14 cellular contexts compared by ENCODE assay signal in the genomic region with DNA sequence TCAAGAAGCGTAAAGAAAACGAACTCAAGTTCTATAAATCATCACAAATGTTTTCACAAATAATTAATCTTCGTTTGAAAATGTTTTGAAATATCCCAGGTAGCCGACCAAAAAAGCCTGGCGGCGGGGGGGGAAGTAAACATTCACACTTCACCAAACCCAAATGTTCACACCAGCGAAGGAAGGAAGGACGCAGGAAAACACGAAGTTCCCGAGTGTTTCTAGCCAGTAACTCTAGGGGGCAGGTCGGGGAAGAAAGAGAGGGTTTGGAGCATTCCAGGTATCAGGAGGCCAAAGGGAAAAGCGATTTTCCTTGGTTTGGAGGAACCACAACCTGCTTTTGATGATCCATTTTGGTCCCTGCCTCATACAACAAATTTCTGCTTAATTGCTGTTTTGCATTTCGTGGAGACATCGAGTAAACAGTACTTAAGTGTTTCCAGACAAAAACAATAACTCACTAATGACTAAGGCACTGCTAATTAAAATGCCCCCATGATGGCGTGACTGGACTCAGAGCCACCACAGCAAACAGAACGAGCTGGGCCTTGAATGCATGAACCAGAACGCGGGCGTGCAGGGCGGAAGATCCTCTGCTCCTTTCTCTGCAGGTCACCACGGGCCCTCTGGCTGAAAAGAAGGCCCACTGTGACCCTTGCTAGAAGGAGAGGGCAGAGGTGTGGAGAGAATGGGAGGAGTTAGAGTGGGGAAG. TPM values are rescaled to one million over a fixed set of nuclear protein-coding genes. Genes with fewer than 3 reads are reported as not detected.
DNase-seq lines count a peak whose midpoint lies in the region; ATAC-seq, FAIRE-seq and TF ChIP-seq lines count a peak whose summit lies in the region.
"Had no signal": no experiment of that assay in that cellular context is flagged by ENCODE, and none has a peak within 500 bp of the region (broad histone marks: within the 10 kb centered on the region; RNA-seq: fewer than 3 reads in every experiment).

No MANE protein-coding gene starts in this region.

- DNase-seq in HepG2 (ENCODE audit: low spot score), result no peak
- no peak for DNase-seq in right lobe of liver
- peak; percentile 50 for DNase-seq in astrocyte of the hippocampus (ENCODE audit: low read depth, low spot score)
- DNase-seq in kidney tubule cell (ENCODE audit: low spot score), result peak; percentile 40
- DNase-seq in upper lobe of right lung, result peak; percentile 45
- DNase-seq in stimulated activated effector memory CD8-positive, alpha-beta T cell treated with anti-CD3 and anti-CD28 coated beads, Interleukin-12 subunit alpha, Interleukin-12 subunit beta, amount 100 ng/mL, for 72 hours (ENCODE audit: low spot score in 2 of 2), result no peak
- no peak for DNase-seq in OCI-M2 (lab: John Stamatoyannopoulos, UW; ENCODE audit: unreplicated experiment)
- DNase-seq in stimulated activated naive CD8-positive, alpha-beta T cell treated with anti-CD3 and anti-CD28 coated beads, Interleukin-15, Interleukin-2, amounts not matched to agents 100 U/mL and 50 U/mL, for 24 hours, result no peak
- DNase-seq: activated CD4-positive, alpha-beta T cell treated with anti-CD3 and anti-CD28 coated beads, Interleukin-2, amount 50 U/mL, for 48 hours; activated gamma-delta T cell treated with Interleukin-2 at 50 U/mL for 16 hours; Karpas-422; naive B cell; OCI-M1; spleen had no signal

- intact Hi-C loops in HepG2 (cut with micrococcal nuclease; ENCODE audit: unreplicated experiment) (no loop called here), right lobe of liver (cut with DNase I) (loop anchor here in 1 of 2 donors (10.0 kb wide), 1 partner anchor 187 kb away; no protein-coding TSS in a partner anchor), upper lobe of right lung (cut with DNase I) (no loop called here)

- H3K36me3 Mint-ChIP-seq in stimulated activated effector memory CD8-positive, alpha-beta T cell treated with anti-CD3 and anti-CD28 coated beads, Interleukin-12 subunit alpha, Interleukin-12 subunit beta, amount 100 ng/mL, for 72 hours, result no peaks in the 10 kb centered on the region
- H3K36me3 Mint-ChIP-seq: naive B cell had no signal

- H3K4me1 Mint-ChIP-seq in stimulated activated effector memory CD8-positive, alpha-beta T cell treated with anti-CD3 and anti-CD28 coated beads, Interleukin-12 subunit alpha, Interleukin-12 subunit beta, amount 100 ng/mL, for 72 hours, result no peaks in the 10 kb centered on the region

- peak; percentile 70 for FAIRE-seq in HepG2 (lab: Jason Lieb, UNC)

- H3K27ac ChIP-seq in HepG2 (ENCODE audit: extremely low read length, insufficient read depth, low read length) (no peak overlapping the region), right lobe of liver (no peak overlapping the region), upper lobe of right lung (no peak overlapping the region)
- H3K27ac ChIP-seq: spleen had no signal

- H3K27ac Mint-ChIP-seq in stimulated activated effector memory CD8-positive, alpha-beta T cell treated with anti-CD3 and anti-CD28 coated beads, Interleukin-12 subunit alpha, Interleukin-12 subunit beta, amount 100 ng/mL, for 72 hours, result no peak overlapping the region

- TF ChIP-seq POLR2A in HepG2 (IDR thresholded peaks at IDR 0.05; ENCODE audit: insufficient read depth in 1 of 2, low read depth in 2 of 2, low read length in 2 of 2) (no peak), right lobe of liver (IDR thresholded peaks at IDR 0.05) (no peak)

- POLR2A ChIA-PET in HepG2 (lab: Yijun Ruan, JAX), result no interaction called here

- TF ChIP-seq EP300 in HepG2 (IDR thresholded peaks at IDR 0.05; ENCODE audit: low read depth in 2 of 2, low read length in 2 of 2) (no peak), HepG2 (CRISPR knock-in tag; IDR thresholded peaks at IDR 0.05; ENCODE audit: borderline replicate concordance) (no peak)

- H3K9me3 ChIP-seq in HepG2 (ENCODE audit: low read length), result no peaks in the 10 kb centered on the region
- H3K9me3 ChIP-seq in right lobe of liver, result no peaks in the 10 kb centered on the region
- no peaks in the 10 kb centered on the region for H3K9me3 ChIP-seq in upper lobe of right lung
- H3K9me3 ChIP-seq: spleen had no signal

- CTCF ChIA-PET in HepG2 (lab: Yijun Ruan, JAX; ENCODE audit: low intra/inter-chr PET ratio, low total read pairs), result interaction anchor here (0.9 kb wide), 1 partner anchor 39 kb away, joined by 3 read pairs; no protein-coding TSS in a partner anchor

- H3K4me3 ChIP-seq in HepG2 (replicated peaks in 1 of 3; ENCODE audit: insufficient read depth in 1 of 3, low read depth in 2 of 3, low read length in 3 of 3) (no peak overlapping the region), right lobe of liver (no peak overlapping the region), upper lobe of right lung (no peak overlapping the region)
- H3K4me3 ChIP-seq: spleen had no signal

- in situ Hi-C loops in HepG2 (cut with HindIII; ENCODE audit: extremely low pct_ligation_motif_present, low pct_unique_long_range_greater_than_20kb), result no loop called here

- H4K20me1 ChIP-seq in HepG2 (ENCODE audit: insufficient read depth, low read length), result peaks cover 14% of the 10 kb centered on the region; the same call in 1 of the 2 replicates

- H3K4me2 ChIP-seq in HepG2 (ENCODE audit: low read depth, low read length), result no peak overlapping the region

- H3K9me3 Mint-ChIP-seq in stimulated activated effector memory CD8-positive, alpha-beta T cell treated with anti-CD3 and anti-CD28 coated beads, Interleukin-12 subunit alpha, Interleukin-12 subunit beta, amount 100 ng/mL, for 72 hours, result no peaks in the 10 kb centered on the region
- H3K9me3 Mint-ChIP-seq: naive B cell had no signal

- no TSS peak for BruUV-seq in HepG2 (replicated peaks; lab: Mats Ljungman, UMichigan)

- no peak overlapping the region for H3K9ac ChIP-seq in HepG2 (ENCODE audit: insufficient read depth, low read depth, low read length)

- no peak overlapping the region for H2AFZ ChIP-seq in HepG2 (ENCODE audit: low read length)

- no peak for TF ChIP-seq RAD21 in HepG2 (CRISPR knock-in tag; IDR thresholded peaks at IDR 0.05)

- 93% methylated on average over 21 of the region's 21 CpGs for WGBS in HepG2 (ENCODE audit: low lambda C conversion rate)
- 77% methylated on average over 17 of the region's 21 CpGs for WGBS in right lobe of liver (ENCODE audit: insufficient coverage, low coverage, low lambda C conversion rate, missing lambda C conversion rate)

- H3K27me3 ChIP-seq in HepG2 (ENCODE audit: control insufficient read depth in 1 of 2, insufficient read depth in 2 of 2, low read length in 2 of 2) (no peaks in the 10 kb centered on the region), right lobe of liver (no peaks in the 10 kb centered on the region), upper lobe of right lung (no peaks in the 10 kb centered on the region)

- H3K79me2 ChIP-seq in HepG2 (ENCODE audit: insufficient read depth, low read length), result peaks cover 99% of the 10 kb centered on the region

- peaks cover 95% of the 10 kb centered on the region for H3K4me1 ChIP-seq in HepG2 (ENCODE audit: insufficient read depth, low read length)
- peaks cover 0 to 19% (median 11%) of the 10 kb centered on the region in 4 donors for H3K4me1 ChIP-seq in right lobe of liver
- H3K4me1 ChIP-seq in upper lobe of right lung, result peaks cover 15% of the 10 kb centered on the region

- H3K36me3 ChIP-seq in HepG2 (replicated peaks in 1 of 2; ENCODE audit: control insufficient read depth in 1 of 2, insufficient read depth in 2 of 2, low read length in 2 of 2) (peaks cover 5 to 27% of the 10 kb centered on the region in 2 experiments; a peak in 4 of 5 replicates), right lobe of liver (no peaks in the 10 kb centered on the region), upper lobe of right lung (no peaks in the 10 kb centered on the region)
- H3K36me3 ChIP-seq: spleen had no signal

- no peak overlapping the region for H3K4me3 Mint-ChIP-seq in stimulated activated effector memory CD8-positive, alpha-beta T cell treated with anti-CD3 and anti-CD28 coated beads, Interleukin-12 subunit alpha, Interleukin-12 subunit beta, amount 100 ng/mL, for 72 hours

- ATAC-seq in HepG2 (no peak), right lobe of liver (no peak), upper lobe of right lung (no peak)
- ATAC-seq in stimulated activated effector memory CD8-positive, alpha-beta T cell treated with anti-CD3 and anti-CD28 coated beads, Interleukin-12 subunit alpha, Interleukin-12 subunit beta, amount 100 ng/mL, for 72 hours, result no peak
- ATAC-seq in stimulated activated naive CD8-positive, alpha-beta T cell treated with anti-CD3 and anti-CD28 coated beads, Interleukin-15, Interleukin-2, amounts not matched to agents 100 U/mL and 50 U/mL, for 24 hours, result no peak

- TF ChIP-seq CTCF in HepG2 (CRISPR knock-in tag; IDR thresholded peaks at IDR 0.05) (peak; percentile 47), right lobe of liver (IDR thresholded peaks at IDR 0.05) (peak in 1 of 4 donors; percentile 6), upper lobe of right lung (IDR thresholded peaks at IDR 0.05) (peak; percentile 10)

TF ChIP-seq in HepG2, 621 proteins besides CTCF, POLR2A, EP300 and RAD21 (continues in another document):
- TF ChIP-seq ELF1 (CRISPR knock-in tag; IDR thresholded peaks at IDR 0.05) (no peak), FOXO1 (CRISPR knock-in tag; IDR thresholded peaks at IDR 0.05) (no peak)

RNA-seq across cellular contexts. Expression of a gene that starts 16.6 kb away (rescaled TPM):
- total RNA-seq in HepG2 (2016; rRNA removed; fragmentation: Illumina TruSeq; extraction: Trizol) (6.0 and 12.3 TPM in 2 replicates), right lobe of liver (1 to 10 TPM; 7.1 to 9.4 (median 7.7) TPM), upper lobe of right lung (29.0 TPM)
- 1.8 and 1.9 TPM in 2 replicates for total RNA-seq in HepG2 (2016; cell fraction: cytosol; rRNA removed; fragmentation: Illumina TruSeq; extraction: Trizol; ENCODE audit: low read depth)
- 5.6 and 10.6 TPM in 2 replicates for total RNA-seq in HepG2 (2016; cell fraction: insoluble cytoplasmic fraction; rRNA removed; fragmentation: Illumina TruSeq; extraction: Trizol)
- 5.0 and 5.6 TPM in 2 replicates for total RNA-seq in HepG2 (2016; cell fraction: membrane; rRNA removed; fragmentation: Illumina TruSeq; extraction: Trizol)
- 15.3 and 19.7 TPM in 2 replicates for total RNA-seq in HepG2 (2016; cell fraction: nucleus; rRNA removed; fragmentation: Illumina TruSeq; extraction: Trizol)
- polyA plus RNA-seq in HepG2 (2011; rRNA removed), result 5.0 and 5.3 TPM in 2 replicates
- polyA plus RNA-seq in HepG2 (2011; cell fraction: cytosol; rRNA removed), result 3.5 and 4.2 TPM in 2 replicates
- 10.2 and 11.2 TPM in 2 replicates for polyA plus RNA-seq in HepG2 (2011; cell fraction: nucleus; rRNA removed)
- polyA plus RNA-seq in HepG2 (2012), result 12.6 and 14.4 TPM in 2 replicates
- polyA plus RNA-seq in HepG2 (2016; cell fraction: cytosol; fragmentation: Illumina TruSeq; extraction: Trizol; ENCODE audit: low read depth), result 0.31 and 0.36 TPM in 2 replicates
- 8.6 and 11.4 TPM in 2 replicates for polyA plus RNA-seq in HepG2 (2016; cell fraction: insoluble cytoplasmic fraction; fragmentation: Illumina TruSeq; extraction: Trizol; ENCODE audit: low read depth)
- polyA plus RNA-seq in HepG2 (2016; cell fraction: membrane; fragmentation: Illumina TruSeq; extraction: Trizol; ENCODE audit: low read depth), result 1.0 and 1.4 TPM in 2 replicates
- 16.2 and 17.6 TPM in 2 replicates for polyA plus RNA-seq in HepG2 (2016; cell fraction: nucleus; fragmentation: Illumina TruSeq; extraction: Trizol; ENCODE audit: insufficient read depth, low read depth)
- polyA minus RNA-seq in HepG2 (2011; rRNA and poly(A)+ RNA removed; ENCODE audit: low replicate concordance), result 12.7 and 18.2 TPM in 2 replicates
- 16.9 and 20.7 TPM in 2 replicates for polyA minus RNA-seq in HepG2 (2011; cell fraction: cytosol; rRNA and poly(A)+ RNA removed)
- 23.9 and 27.2 TPM in 2 replicates for polyA minus RNA-seq in HepG2 (2011; cell fraction: nucleus; rRNA and poly(A)+ RNA removed)

Comparison
In these comparisons a context has a peak if more than half of its experiments do, and no peak if none do; other contexts are left out.
1. DNase-seq: peak in astrocyte of the hippocampus (single experiment), kidney tubule cell (single experiment) and upper lobe of right lung (single experiment); none in HepG2 (single experiment), right lobe of liver (0 of 3), stimulated activated effector memory CD8-positive, alpha-beta T cell treated with anti-CD3 and anti-CD28 coated beads, Interleukin-12 subunit alpha, Interleukin-12 subunit beta, amount 100 ng/mL, for 72 hours (0 of 2), OCI-M2 (single experiment) and stimulated activated naive CD8-positive, alpha-beta T cell treated with anti-CD3 and anti-CD28 coated beads, Interleukin-15, Interleukin-2, amounts not matched to agents 100 U/mL and 50 U/mL, for 24 hours (single experiment).